Comparison of ENCODE assay signal across 22 cellular contexts in the genomic region with DNA sequence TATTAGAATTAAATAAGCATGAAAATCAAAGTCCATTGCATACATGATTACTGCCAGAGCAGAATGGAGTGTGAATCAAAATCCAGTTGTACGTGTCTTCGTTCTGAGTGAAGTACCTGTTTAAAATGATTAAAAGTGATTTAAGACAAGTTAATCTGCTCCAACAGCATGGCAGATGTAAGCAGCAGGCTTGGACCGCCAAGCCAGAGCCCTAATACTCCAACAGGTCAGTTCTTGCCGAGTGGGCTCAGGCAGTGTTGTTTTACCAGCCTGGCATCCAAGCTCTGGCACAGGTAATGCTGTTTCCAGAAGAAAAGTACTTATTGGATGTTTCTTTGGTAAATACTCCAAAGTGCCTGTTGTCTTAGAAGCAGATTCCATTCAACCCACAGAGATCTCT.
"Had no signal": no experiment of that assay in that cellular context is flagged by ENCODE, and none has a peak within 500 bp of the region (broad histone marks: within the 10 kb centered on the region; RNA-seq: fewer than 3 reads in every experiment).

No MANE protein-coding gene starts in this region.

- H2AFZ ChIP-seq: hepatocyte, neural progenitor cell, parathyroid adenoma had no signal

- H3K36me3 ChIP-seq: gastroesophageal sphincter, heart left ventricle, neural progenitor cell, right atrium auricular region, suprapubic skin had no signal

- H3K79me2 ChIP-seq: hepatocyte, parathyroid adenoma had no signal

- H3K4me2 ChIP-seq: hepatocyte, neural progenitor cell, smooth muscle cell had no signal

- H3K27ac ChIP-seq: dorsolateral prefrontal cortex, foreskin keratinocyte, gastroesophageal sphincter, hepatocyte, neural progenitor cell, parathyroid adenoma, right atrium auricular region, suprapubic skin had no signal

- H3K4me3 ChIP-seq: dorsolateral prefrontal cortex, gastroesophageal sphincter, heart left ventricle, hepatocyte, lung, mucosa of descending colon, neural progenitor cell, right atrium auricular region, smooth muscle cell, suprapubic skin had no signal

- DNase-seq: dorsolateral prefrontal cortex; effector CD4-positive, alpha-beta T cell; foreskin keratinocyte; heart left ventricle; kidney; mesenchymal stem cell; mucosa of descending colon; naive B cell; stimulated activated CD4-positive, alpha-beta T cell treated with anti-CD3 and anti-CD28 coated beads, Interleukin-12 subunit alpha, Interleukin-12 subunit beta, amount 100 ng/mL, for 4 hours; stimulated activated CD4-positive, alpha-beta T cell treated with anti-CD3 and anti-CD28 coated beads, Interleukin-1b, Interleukin-23, amount 100 ng/mL, for 48 hours; stimulated activated CD4-positive, alpha-beta T cell treated with anti-CD3 and anti-CD28 coated beads, Interleukin-4, amount 100 ng/mL, for 1 hour; stimulated activated CD8-positive, alpha-beta memory T cell treated with anti-CD3 and anti-CD28 coated beads, Interleukin-4, amount 100 ng/mL, for 48 hours; stimulated activated naive CD4-positive, alpha-beta T cell; stimulated activated naive CD8-positive, alpha-beta T cell treated with anti-CD3 and anti-CD28 coated beads, Interleukin-15, amount 100 ng/mL, for 72 hours had no signal

- H3K9ac ChIP-seq: neural progenitor cell, parathyroid adenoma had no signal

- H3K27me3 ChIP-seq: dorsolateral prefrontal cortex, foreskin keratinocyte, gastroesophageal sphincter, heart left ventricle, hepatocyte, neural progenitor cell, right atrium auricular region, suprapubic skin had no signal

- H3K9me3 ChIP-seq: gastroesophageal sphincter, heart left ventricle, mucosa of descending colon, right atrium auricular region, suprapubic skin had no signal

- H3K4me1 ChIP-seq: foreskin keratinocyte, neural progenitor cell, parathyroid adenoma, right atrium auricular region had no signal
